Comparison of ENCODE assay signal across 8 cellular contexts in the genomic region with DNA sequence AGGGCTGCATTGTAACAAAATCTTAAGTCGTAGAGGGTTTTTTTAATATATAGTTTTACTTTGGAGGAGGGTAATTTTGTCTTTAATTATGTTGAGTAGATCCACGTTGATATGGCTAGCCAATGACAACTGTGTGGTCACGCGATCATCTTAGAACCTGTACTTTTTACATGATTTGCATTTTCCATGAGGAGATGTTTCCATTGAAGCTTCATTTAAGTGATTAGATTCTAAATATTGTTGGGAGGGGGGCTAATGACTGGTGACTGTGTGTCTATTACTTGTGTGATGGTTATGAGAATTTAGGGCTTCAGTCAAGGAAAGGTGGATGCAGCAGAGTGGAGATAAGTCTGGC. TPM values are rescaled to one million over a fixed set of nuclear protein-coding genes. Genes with fewer than 3 reads are reported as not detected.
DNase-seq lines count a peak whose midpoint lies in the region; ATAC-seq and TF ChIP-seq lines count a peak whose summit lies in the region.
"Not testable (repeated sequence)": the region's sequence is repeated elsewhere in the genome, so short reads cannot be mapped to it uniquely, and the experiment has no call there.

No MANE protein-coding gene starts in this region.

- DNase-seq in Peyer's patch; activated naive CD4-positive, alpha-beta T cell treated with anti-CD3 and anti-CD28 coated beads, Interleukin-2, amount 10 ng/mL, durations not matched to agents 7 days and 5 days; effector memory CD8-positive, alpha-beta T cell; natural killer cell treated with Interleukin-12 subunit alpha and Interleukin-12 subunit beta and Interleukin-15 and Interleukin-18, amount 100 ng/mL, for 72 hours (ENCODE audit: low spot score): not testable (repeated sequence)

- TF ChIP-seq POLR2A in Peyer's patch (IDR thresholded peaks at IDR 0.05): not testable (repeated sequence)

- peaks cover 0 to 15% (median 2%) of the 10 kb centered on the region in 4 donors for H3K4me1 ChIP-seq in Peyer's patch

- H3K4me1 Mint-ChIP-seq in activated naive CD4-positive, alpha-beta T cell treated with anti-CD3 and anti-CD28 coated beads, Interleukin-2, amount 10 ng/mL, durations not matched to agents 7 days and 5 days: peaks cover 34% of the 10 kb centered on the region
- peaks cover 16 to 17% of the 10 kb centered on the region in 2 donors for H3K4me1 Mint-ChIP-seq in effector memory CD8-positive, alpha-beta T cell (ENCODE audit: low read depth in 2 of 2)
- H3K4me1 Mint-ChIP-seq in natural killer cell treated with Interleukin-12 subunit alpha and Interleukin-12 subunit beta and Interleukin-15 and Interleukin-18, amount 100 ng/mL, for 72 hours (ENCODE audit: low read depth in 2 of 2): peaks cover 18 to 20% of the 10 kb centered on the region in 2 donors
- H3K4me1 Mint-ChIP-seq in stimulated activated naive CD8-positive, alpha-beta T cell treated with anti-CD3 and anti-CD28 coated beads, Interleukin-15, Interleukin-2, amounts not matched to agents 100 ng/mL and 50 ng/mL, for 24 hours (ENCODE audit: low read depth): peaks cover 44% of the 10 kb centered on the region

- H3K27me3 ChIP-seq in Peyer's patch: not testable (repeated sequence)

- H3K36me3 Mint-ChIP-seq in activated naive CD4-positive, alpha-beta T cell treated with anti-CD3 and anti-CD28 coated beads, Interleukin-2, amount 10 ng/mL, durations not matched to agents 7 days and 5 days: peaks cover 17% of the 10 kb centered on the region
- H3K36me3 Mint-ChIP-seq in effector memory CD8-positive, alpha-beta T cell (ENCODE audit: insufficient read depth): peaks cover 20% of the 10 kb centered on the region
- H3K36me3 Mint-ChIP-seq in natural killer cell treated with Interleukin-12 subunit alpha and Interleukin-12 subunit beta and Interleukin-15 and Interleukin-18, amount 100 ng/mL, for 72 hours: peaks cover 11% of the 10 kb centered on the region
- H3K36me3 Mint-ChIP-seq in stimulated activated naive CD8-positive, alpha-beta T cell treated with anti-CD3 and anti-CD28 coated beads, Interleukin-15, Interleukin-2, amounts not matched to agents 100 ng/mL and 50 ng/mL, for 24 hours (ENCODE audit: low read depth): peaks cover 38% of the 10 kb centered on the region

- H3K36me3 ChIP-seq in Peyer's patch: peaks cover 0 to 26% (median 0%) of the 10 kb centered on the region in 3 donors

- H3K4me3 ChIP-seq in Peyer's patch (peak overlapping the region; percentile 61 to 93 (median 70)), iPS-11a (ENCODE audit: low read depth, low read length) (peak overlapping the region; percentile 73)

- peak overlapping the region; percentile 99 for H3K4me3 Mint-ChIP-seq in activated naive CD4-positive, alpha-beta T cell treated with anti-CD3 and anti-CD28 coated beads, Interleukin-2, amount 10 ng/mL, durations not matched to agents 7 days and 5 days
- H3K4me3 Mint-ChIP-seq in effector memory CD8-positive, alpha-beta T cell: peak overlapping the region; percentile 99
- H3K4me3 Mint-ChIP-seq in natural killer cell treated with Interleukin-12 subunit alpha and Interleukin-12 subunit beta and Interleukin-15 and Interleukin-18, amount 100 ng/mL, for 72 hours: peak overlapping the region; percentile 94
- peak overlapping the region; percentile 93 for H3K4me3 Mint-ChIP-seq in stimulated activated naive CD8-positive, alpha-beta T cell treated with anti-CD3 and anti-CD28 coated beads, Interleukin-15, Interleukin-2, amounts not matched to agents 100 ng/mL and 50 ng/mL, for 24 hours

- peak; percentile 1 for ATAC-seq in HG02642 (IDR thresholded peaks at IDR 0.05; ENCODE audit: poor library complexity, unreplicated experiment)
- not testable (repeated sequence) for ATAC-seq in effector memory CD8-positive, alpha-beta T cell (replicated peaks); natural killer cell treated with Interleukin-12 subunit alpha and Interleukin-12 subunit beta and Interleukin-15 and Interleukin-18, amount 100 ng/mL, for 72 hours

- H3K27ac ChIP-seq in C4-2B: peak overlapping the region; percentile 79
- peak overlapping the region; percentile 73 to 92 (median 83) for H3K27ac ChIP-seq in Peyer's patch

- not testable (repeated sequence) for H3K9me3 Mint-ChIP-seq in activated naive CD4-positive, alpha-beta T cell treated with anti-CD3 and anti-CD28 coated beads, Interleukin-2, amount 10 ng/mL, durations not matched to agents 7 days and 5 days; effector memory CD8-positive, alpha-beta T cell; natural killer cell treated with Interleukin-12 subunit alpha and Interleukin-12 subunit beta and Interleukin-15 and Interleukin-18, amount 100 ng/mL, for 72 hours; stimulated activated naive CD8-positive, alpha-beta T cell treated with anti-CD3 and anti-CD28 coated beads, Interleukin-15, Interleukin-2, amounts not matched to agents 100 ng/mL and 50 ng/mL, for 24 hours

- peak overlapping the region; percentile 99 for H3K27ac Mint-ChIP-seq in activated naive CD4-positive, alpha-beta T cell treated with anti-CD3 and anti-CD28 coated beads, Interleukin-2, amount 10 ng/mL, durations not matched to agents 7 days and 5 days
- H3K27ac Mint-ChIP-seq in effector memory CD8-positive, alpha-beta T cell: peak overlapping the region; percentile 96 to 98
- peak overlapping the region; percentile 99 to 100 for H3K27ac Mint-ChIP-seq in natural killer cell treated with Interleukin-12 subunit alpha and Interleukin-12 subunit beta and Interleukin-15 and Interleukin-18, amount 100 ng/mL, for 72 hours
- H3K27ac Mint-ChIP-seq in stimulated activated naive CD8-positive, alpha-beta T cell treated with anti-CD3 and anti-CD28 coated beads, Interleukin-15, Interleukin-2, amounts not matched to agents 100 ng/mL and 50 ng/mL, for 24 hours: peak overlapping the region; percentile 97

- CTCF ChIA-PET in activated naive CD4-positive, alpha-beta T cell treated with anti-CD3 and anti-CD28 coated beads, Interleukin-2, amount 10 ng/mL, durations not matched to agents 7 days and 5 days (lab: Charles Lee): interaction anchor here (1.4 kb wide), 1 partner anchor 16 kb away, joined by 4 read pairs; no protein-coding TSS in a partner anchor

- not testable (repeated sequence) for TF ChIP-seq CTCF in C4-2B (conservative IDR thresholded peaks at IDR 0.05); Peyer's patch (IDR thresholded peaks at IDR 0.05)

- H3K9me3 ChIP-seq in Peyer's patch: not testable (repeated sequence)

- not testable (repeated sequence) for H3K27me3 Mint-ChIP-seq in activated naive CD4-positive, alpha-beta T cell treated with anti-CD3 and anti-CD28 coated beads, Interleukin-2, amount 10 ng/mL, durations not matched to agents 7 days and 5 days; effector memory CD8-positive, alpha-beta T cell; natural killer cell treated with Interleukin-12 subunit alpha and Interleukin-12 subunit beta and Interleukin-15 and Interleukin-18, amount 100 ng/mL, for 72 hours; stimulated activated naive CD8-positive, alpha-beta T cell treated with anti-CD3 and anti-CD28 coated beads, Interleukin-15, Interleukin-2, amounts not matched to agents 100 ng/mL and 50 ng/mL, for 24 hours

RNA-seq across cellular contexts. Expression of a gene that starts 0.8 kb away (rescaled TPM):
- 10 to 100 TPM; 14.0 to 23.3 (median 20.4) TPM for total RNA-seq in Peyer's patch
- 10 to 100 TPM; 35.7 to 48.2 TPM for total RNA-seq in natural killer cell treated with Interleukin-12 subunit alpha and Interleukin-12 subunit beta and Interleukin-15 and Interleukin-18, amount 100 ng/mL, for 72 hours

RNA-seq across cellular contexts. Expression of a gene that starts 21.6 kb away (rescaled TPM):
- 1 to 10 TPM; 2.6 to 9.0 (median 6.0) TPM for total RNA-seq in Peyer's patch
- total RNA-seq in natural killer cell treated with Interleukin-12 subunit alpha and Interleukin-12 subunit beta and Interleukin-15 and Interleukin-18, amount 100 ng/mL, for 72 hours: 1 to 10 TPM; 3.8 to 9.1 TPM
